In the genomic region with DNA sequence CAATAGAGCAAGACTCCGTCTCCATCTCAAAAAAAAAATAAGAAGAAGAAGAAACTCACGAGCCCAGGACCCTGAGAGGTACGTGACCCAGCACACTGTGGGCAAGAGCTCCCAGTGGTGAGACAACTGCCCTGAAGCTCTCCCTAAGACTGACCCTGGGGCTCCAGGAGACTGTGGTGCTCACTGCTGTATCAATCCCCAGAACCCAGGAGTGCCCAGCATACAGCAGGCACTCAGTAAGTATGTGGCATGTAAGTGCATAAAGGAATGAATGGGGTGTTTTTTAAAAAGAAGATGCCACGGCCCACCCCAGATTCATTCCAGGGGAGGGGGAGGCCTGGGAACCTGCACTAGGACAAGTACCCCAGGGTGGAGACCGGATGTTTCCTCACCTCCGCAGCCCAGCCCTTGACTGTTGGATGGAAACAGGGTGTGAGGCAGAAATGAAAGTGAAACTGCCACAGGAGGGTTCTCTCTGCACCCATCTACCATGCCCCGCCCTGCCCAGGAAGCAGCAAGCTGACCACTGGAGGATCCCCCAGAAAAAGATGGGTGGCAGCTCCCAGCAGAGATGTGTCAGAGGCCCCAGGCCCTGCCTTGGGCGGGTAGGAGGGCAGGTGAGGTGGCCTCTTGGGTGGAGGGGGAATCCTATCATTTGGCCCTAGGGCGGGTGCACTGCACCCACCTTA, we compare ENCODE assay signal across 1 cellular context.
TF ChIP-seq lines count a peak whose summit lies in the region.

No MANE protein-coding gene starts in this region.

TF ChIP-seq in IMR-90, 13 proteins besides CTCF, POLR2A, EP300 and RAD21 (continued from another document):
- TF ChIP-seq BHLHE40 (IDR thresholded peaks at IDR 0.05; ENCODE audit: low read depth, low read length), result no peak
